ENCODE assay signal across 1 cellular context in the genomic region with DNA sequence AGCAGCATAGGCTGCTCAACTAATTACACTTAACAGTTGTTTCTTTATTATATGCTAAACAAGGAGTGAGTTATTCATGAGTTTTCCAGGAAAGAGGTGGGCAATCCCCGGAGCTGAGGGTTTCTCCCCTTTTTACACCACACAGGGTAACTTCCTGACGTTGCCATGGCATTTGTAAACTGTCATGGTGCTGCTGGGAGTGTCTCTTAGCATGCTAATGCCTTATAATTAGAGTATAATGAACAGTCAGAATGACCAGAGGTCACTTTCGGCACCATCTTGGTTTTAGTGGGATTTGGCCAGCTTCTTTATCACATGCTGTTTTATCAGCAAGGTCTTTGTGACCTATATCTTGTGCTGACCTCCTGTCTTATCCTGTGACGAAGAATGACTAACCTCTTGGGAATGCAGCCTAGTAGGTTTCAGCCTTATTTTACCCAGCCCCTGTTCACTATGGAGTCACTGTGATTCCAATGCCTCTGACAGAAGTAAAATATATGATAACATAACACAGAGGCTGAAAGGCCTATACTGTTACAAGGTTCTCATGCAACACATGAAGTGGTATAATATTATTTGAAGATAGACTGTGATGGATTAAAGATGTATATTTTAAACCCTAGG.
TF ChIP-seq lines count a peak whose summit lies in the region.

No MANE protein-coding gene starts in this region.

TF ChIP-seq in GM23338, 12 proteins besides CTCF, POLR2A, EP300 and RAD21 (continued from another document):
- TF ChIP-seq, protein P1, sequence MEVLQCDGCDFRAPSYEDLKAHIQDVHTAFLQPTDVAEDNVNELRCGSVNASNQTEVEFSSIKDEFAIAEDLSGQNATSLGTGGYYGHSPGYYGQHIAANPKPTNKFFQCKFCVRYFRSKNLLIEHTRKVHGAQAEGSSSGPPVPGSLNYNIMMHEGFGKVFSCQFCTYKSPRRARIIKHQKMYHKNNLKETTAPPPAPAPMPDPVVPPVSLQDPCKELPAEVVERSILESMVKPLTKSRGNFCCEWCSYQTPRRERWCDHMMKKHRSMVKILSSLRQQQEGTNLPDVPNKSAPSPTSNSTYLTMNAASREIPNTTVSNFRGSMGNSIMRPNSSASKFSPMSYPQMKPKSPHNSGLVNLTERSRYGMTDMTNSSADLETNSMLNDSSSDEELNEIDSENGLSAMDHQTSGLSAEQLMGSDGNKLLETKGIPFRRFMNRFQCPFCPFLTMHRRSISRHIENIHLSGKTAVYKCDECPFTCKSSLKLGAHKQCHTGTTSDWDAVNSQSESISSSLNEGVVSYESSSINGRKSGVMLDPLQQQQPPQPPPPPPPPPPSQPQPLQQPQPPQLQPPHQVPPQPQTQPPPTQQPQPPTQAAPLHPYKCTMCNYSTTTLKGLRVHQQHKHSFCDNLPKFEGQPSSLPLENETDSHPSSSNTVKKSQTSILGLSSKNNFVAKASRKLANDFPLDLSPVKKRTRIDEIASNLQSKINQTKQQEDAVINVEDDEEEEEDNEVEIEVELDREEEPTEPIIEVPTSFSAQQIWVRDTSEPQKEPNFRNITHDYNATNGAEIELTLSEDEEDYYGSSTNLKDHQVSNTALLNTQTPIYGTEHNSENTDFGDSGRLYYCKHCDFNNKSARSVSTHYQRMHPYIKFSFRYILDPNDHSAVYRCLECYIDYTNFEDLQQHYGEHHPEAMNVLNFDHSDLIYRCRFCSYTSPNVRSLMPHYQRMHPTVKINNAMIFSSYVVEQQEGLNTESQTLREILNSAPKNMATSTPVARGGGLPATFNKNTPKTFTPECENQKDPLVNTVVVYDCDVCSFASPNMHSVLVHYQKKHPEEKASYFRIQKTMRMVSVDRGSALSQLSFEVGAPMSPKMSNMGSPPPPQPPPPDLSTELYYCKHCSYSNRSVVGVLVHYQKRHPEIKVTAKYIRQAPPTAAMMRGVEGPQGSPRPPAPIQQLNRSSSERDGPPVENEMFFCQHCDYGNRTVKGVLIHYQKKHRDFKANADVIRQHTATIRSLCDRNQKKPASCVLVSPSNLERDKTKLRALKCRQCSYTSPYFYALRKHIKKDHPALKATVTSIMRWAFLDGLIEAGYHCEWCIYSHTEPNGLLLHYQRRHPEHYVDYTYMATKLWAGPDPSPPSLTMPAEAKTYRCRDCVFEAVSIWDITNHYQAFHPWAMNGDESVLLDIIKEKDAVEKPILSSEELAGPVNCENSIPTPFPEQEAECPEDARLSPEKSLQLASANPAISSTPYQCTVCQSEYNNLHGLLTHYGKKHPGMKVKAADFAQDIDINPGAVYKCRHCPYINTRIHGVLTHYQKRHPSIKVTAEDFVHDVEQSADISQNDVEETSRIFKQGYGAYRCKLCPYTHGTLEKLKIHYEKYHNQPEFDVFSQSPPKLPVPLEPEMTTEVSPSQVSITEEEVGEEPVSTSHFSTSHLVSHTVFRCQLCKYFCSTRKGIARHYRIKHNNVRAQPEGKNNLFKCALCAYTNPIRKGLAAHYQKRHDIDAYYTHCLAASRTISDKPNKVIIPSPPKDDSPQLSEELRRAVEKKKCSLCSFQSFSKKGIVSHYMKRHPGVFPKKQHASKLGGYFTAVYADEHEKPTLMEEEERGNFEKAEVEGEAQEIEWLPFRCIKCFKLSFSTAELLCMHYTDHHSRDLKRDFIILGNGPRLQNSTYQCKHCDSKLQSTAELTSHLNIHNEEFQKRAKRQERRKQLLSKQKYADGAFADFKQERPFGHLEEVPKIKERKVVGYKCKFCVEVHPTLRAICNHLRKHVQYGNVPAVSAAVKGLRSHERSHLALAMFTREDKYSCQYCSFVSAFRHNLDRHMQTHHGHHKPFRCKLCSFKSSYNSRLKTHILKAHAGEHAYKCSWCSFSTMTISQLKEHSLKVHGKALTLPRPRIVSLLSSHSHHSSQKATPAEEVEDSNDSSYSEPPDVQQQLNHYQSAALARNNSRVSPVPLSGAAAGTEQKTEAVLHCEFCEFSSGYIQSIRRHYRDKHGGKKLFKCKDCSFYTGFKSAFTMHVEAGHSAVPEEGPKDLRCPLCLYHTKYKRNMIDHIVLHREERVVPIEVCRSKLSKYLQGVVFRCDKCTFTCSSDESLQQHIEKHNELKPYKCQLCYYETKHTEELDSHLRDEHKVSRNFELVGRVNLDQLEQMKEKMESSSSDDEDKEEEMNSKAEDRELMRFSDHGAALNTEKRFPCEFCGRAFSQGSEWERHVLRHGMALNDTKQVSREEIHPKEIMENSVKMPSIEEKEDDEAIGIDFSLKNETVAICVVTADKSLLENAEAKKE (CRISPR knock-in tag; IDR thresholded peaks at IDR 0.05), result no peak
- TF ChIP-seq POLR2AphosphoS5 (IDR thresholded peaks at IDR 0.05; ENCODE audit: low read depth), result no peak
- TF ChIP-seq, protein P2, sequence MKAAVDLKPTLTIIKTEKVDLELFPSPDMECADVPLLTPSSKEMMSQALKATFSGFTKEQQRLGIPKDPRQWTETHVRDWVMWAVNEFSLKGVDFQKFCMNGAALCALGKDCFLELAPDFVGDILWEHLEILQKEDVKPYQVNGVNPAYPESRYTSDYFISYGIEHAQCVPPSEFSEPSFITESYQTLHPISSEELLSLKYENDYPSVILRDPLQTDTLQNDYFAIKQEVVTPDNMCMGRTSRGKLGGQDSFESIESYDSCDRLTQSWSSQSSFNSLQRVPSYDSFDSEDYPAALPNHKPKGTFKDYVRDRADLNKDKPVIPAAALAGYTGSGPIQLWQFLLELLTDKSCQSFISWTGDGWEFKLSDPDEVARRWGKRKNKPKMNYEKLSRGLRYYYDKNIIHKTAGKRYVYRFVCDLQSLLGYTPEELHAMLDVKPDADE (IDR thresholded peaks at IDR 0.05), result no peak
- no peak for TF ChIP-seq ZNF114 (CRISPR knock-in tag; IDR thresholded peaks at IDR 0.05)
- no peak for TF ChIP-seq ZNF331 (CRISPR knock-in tag; IDR thresholded peaks at IDR 0.05; ENCODE audit: low read depth)
- TF ChIP-seq CREB1 (CRISPR knock-in tag; IDR thresholded peaks at IDR 0.05; ENCODE audit: low read depth), result no peak
- TF ChIP-seq, protein P3, sequence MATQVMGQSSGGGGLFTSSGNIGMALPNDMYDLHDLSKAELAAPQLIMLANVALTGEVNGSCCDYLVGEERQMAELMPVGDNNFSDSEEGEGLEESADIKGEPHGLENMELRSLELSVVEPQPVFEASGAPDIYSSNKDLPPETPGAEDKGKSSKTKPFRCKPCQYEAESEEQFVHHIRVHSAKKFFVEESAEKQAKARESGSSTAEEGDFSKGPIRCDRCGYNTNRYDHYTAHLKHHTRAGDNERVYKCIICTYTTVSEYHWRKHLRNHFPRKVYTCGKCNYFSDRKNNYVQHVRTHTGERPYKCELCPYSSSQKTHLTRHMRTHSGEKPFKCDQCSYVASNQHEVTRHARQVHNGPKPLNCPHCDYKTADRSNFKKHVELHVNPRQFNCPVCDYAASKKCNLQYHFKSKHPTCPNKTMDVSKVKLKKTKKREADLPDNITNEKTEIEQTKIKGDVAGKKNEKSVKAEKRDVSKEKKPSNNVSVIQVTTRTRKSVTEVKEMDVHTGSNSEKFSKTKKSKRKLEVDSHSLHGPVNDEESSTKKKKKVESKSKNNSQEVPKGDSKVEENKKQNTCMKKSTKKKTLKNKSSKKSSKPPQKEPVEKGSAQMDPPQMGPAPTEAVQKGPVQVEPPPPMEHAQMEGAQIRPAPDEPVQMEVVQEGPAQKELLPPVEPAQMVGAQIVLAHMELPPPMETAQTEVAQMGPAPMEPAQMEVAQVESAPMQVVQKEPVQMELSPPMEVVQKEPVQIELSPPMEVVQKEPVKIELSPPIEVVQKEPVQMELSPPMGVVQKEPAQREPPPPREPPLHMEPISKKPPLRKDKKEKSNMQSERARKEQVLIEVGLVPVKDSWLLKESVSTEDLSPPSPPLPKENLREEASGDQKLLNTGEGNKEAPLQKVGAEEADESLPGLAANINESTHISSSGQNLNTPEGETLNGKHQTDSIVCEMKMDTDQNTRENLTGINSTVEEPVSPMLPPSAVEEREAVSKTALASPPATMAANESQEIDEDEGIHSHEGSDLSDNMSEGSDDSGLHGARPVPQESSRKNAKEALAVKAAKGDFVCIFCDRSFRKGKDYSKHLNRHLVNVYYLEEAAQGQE (IDR thresholded peaks at IDR 0.05; ENCODE audit: unreplicated experiment), result no peak
- no peak for TF ChIP-seq STAT1 (IDR thresholded peaks at IDR 0.05; ENCODE audit: unreplicated experiment)
- no peak for TF ChIP-seq NANOG (IDR thresholded peaks at IDR 0.05; ENCODE audit: borderline replicate concordance)
